1 cellular context compared by ENCODE assay signal in genomic region chr7:22718911-22719420, GRCh38.
TF ChIP-seq lines count a peak whose summit lies in the region.

No MANE protein-coding gene starts in this region.

TF ChIP-seq in K562, 482 proteins besides CTCF, POLR2A, EP300 and RAD21:
- no peak for TF ChIP-seq ZNF3 (CRISPR knock-in tag; IDR thresholded peaks at IDR 0.05)
- TF ChIP-seq SMARCA5 (IDR thresholded peaks at IDR 0.05) = no peak
- TF ChIP-seq ZNF311 (CRISPR knock-in tag; IDR thresholded peaks at IDR 0.05) = 0 out of 2 replicates have a peak, but pooled peaks have one; percentile 33
TF ChIP-seq in K562: peak in this region for 1.
